In genomic region chr11:94493443-94494199, GRCh38 we compare ENCODE assay signal across 8 cellular contexts. TPM values are rescaled to one million over a fixed set of nuclear protein-coding genes. Genes with fewer than 3 reads are reported as not detected.
DNase-seq lines count a peak whose midpoint lies in the region; ATAC-seq and TF ChIP-seq lines count a peak whose summit lies in the region.

ANKRD49 (plus strand) TSS chr11:94493984; CDS start chr11:94496694, 2,710 bp downstream.
MRE11 (minus strand) TSS chr11:94493844; CDS start chr11:94492801, 1,043 bp downstream.

- peak within 1 kb of the TSS; percentile 88 for H3K4me3 ChIP-seq in OCI-LY7 (ENCODE audit: low read depth, low read length, poor library complexity, severe bottlenecking)

- H4K20me1 ChIP-seq in OCI-LY7 (ENCODE audit: insufficient read depth, low read length) = peaks cover 25% of the 10 kb centered on the region; the same call in 1 of the 2 replicates

- no peak for TF ChIP-seq CTCF in OCI-LY7 (conservative IDR thresholded peaks at IDR 0.05; ENCODE audit: low read length)

- peak; percentile 100 for ATAC-seq in GM21526 (IDR thresholded peaks at IDR 0.05; ENCODE audit: low FRiP score, unreplicated experiment)

- H3K79me2 ChIP-seq in OCI-LY7 (ENCODE audit: insufficient read depth, low read depth, low read length) = peaks cover 56% of the 10 kb centered on the region

- intact Hi-C loops in OCI-LY7 (cut with micrococcal nuclease; ENCODE audit: unreplicated experiment) = loop anchor here (5.0 to 10.0 kb wide), 2 partner anchors 366 to 699 kb away; partner anchors contain the start of gene PANX1

- no peaks in the 10 kb centered on the region for H3K9me3 ChIP-seq in OCI-LY7 (ENCODE audit: low read length)

- no TSS peak for BruUV-seq in OCI-LY7 (replicated peaks; lab: Mats Ljungman, UMichigan)

- H2AFZ ChIP-seq in OCI-LY7 (ENCODE audit: low read length) = peak within 1 kb of the TSS; percentile 95

- POLR2A ChIA-PET in OCI-LY7 (lab: Charles Lee) = interaction anchor here (0.6 to 1.0 kb wide), 4 partner anchors 12 to 703 kb away, joined by 3 to 4 read pairs (median 3); no protein-coding TSS in a partner anchor

- DNase-seq in D341Med (ENCODE audit: low spot score) = peak; percentile 93
- DNase-seq in HuH-7.5 (ENCODE audit: low spot score) = peak; percentile 48
- DNase-seq in OCI-LY7 (ENCODE audit: low spot score) = peak; percentile 97
- peak; percentile 90 for DNase-seq in activated T-cell treated with anti-CD3 and anti-CD28 coated beads for 1 hour (ENCODE audit: low read depth)
- peak; percentile 68 for DNase-seq in epidermal melanocyte (ENCODE audit: insufficient read length, low spot score)
- DNase-seq in middle frontal gyrus (ENCODE audit: extremely low spot score, low spot score) = peak; percentile 98
- peak; percentile 87 to 91 for DNase-seq in stimulated activated CD8-positive, alpha-beta memory T cell treated with anti-CD3 and anti-CD28 coated beads, Interleukin-2, amount 100 ng/mL, for 48 hours (ENCODE audit: low read depth in 2 of 2)

- no peaks in the 10 kb centered on the region for H3K9me2 ChIP-seq in OCI-LY7 (ENCODE audit: insufficient read depth, low read length)

- peaks cover 44% of the 10 kb centered on the region for H3K36me3 ChIP-seq in OCI-LY7 (ENCODE audit: insufficient read depth, low read length)

- CTCF ChIA-PET in OCI-LY7 (lab: Charles Lee; ENCODE audit: unreplicated experiment) = no interaction called here

- peak within 1 kb of the TSS; percentile 58 for H3K27ac ChIP-seq in OCI-LY7 (ENCODE audit: low read depth, low read length, poor library complexity, severe bottlenecking)

- peaks cover 25% of the 10 kb centered on the region for H3K4me1 ChIP-seq in OCI-LY7 (ENCODE audit: insufficient read depth, low read length, poor library complexity, severe bottlenecking)

- peak within 1 kb of the TSS; percentile 96 for H3K4me2 ChIP-seq in OCI-LY7 (ENCODE audit: low read length)

RNA-seq across cellular contexts. Expression of gene ANKRD49, which starts in this region (rescaled TPM):
- 26.1 and 29.2 TPM in 2 replicates for total RNA-seq in OCI-LY7 (2014; rRNA removed; shearing (Covaris generic))
- total RNA-seq in OCI-LY7 (2022) = 26.8 and 28.8 TPM in 2 replicates

RNA-seq across cellular contexts. Expression of gene MRE11, which starts in this region (rescaled TPM):
- 42.6 and 44.4 TPM in 2 replicates for total RNA-seq in OCI-LY7 (2014; rRNA removed; shearing (Covaris generic))
- 62.1 and 64.8 TPM in 2 replicates for total RNA-seq in OCI-LY7 (2022)

Comparison
In these comparisons a context has a peak if more than half of its experiments do, and no peak if none do; other contexts are left out.
1. Peak in every context shown above with its lines: DNase-seq, ATAC-seq, H3K4me3 ChIP-seq and H3K27ac ChIP-seq.
2. DNase-seq: peak in every context shown above with its lines; median percentile 98 in middle frontal gyrus; 97 in OCI-LY7; 93 in D341Med; 90 in activated T-cell treated with anti-CD3 and anti-CD28 coated beads for 1 hour; 89 in stimulated activated CD8-positive, alpha-beta memory T cell treated with anti-CD3 and anti-CD28 coated beads, Interleukin-2, amount 100 ng/mL, for 48 hours; 68 in epidermal melanocyte; 48 in HuH-7.5.